ENCODE assay signal across 8 cellular contexts in the genomic region with DNA sequence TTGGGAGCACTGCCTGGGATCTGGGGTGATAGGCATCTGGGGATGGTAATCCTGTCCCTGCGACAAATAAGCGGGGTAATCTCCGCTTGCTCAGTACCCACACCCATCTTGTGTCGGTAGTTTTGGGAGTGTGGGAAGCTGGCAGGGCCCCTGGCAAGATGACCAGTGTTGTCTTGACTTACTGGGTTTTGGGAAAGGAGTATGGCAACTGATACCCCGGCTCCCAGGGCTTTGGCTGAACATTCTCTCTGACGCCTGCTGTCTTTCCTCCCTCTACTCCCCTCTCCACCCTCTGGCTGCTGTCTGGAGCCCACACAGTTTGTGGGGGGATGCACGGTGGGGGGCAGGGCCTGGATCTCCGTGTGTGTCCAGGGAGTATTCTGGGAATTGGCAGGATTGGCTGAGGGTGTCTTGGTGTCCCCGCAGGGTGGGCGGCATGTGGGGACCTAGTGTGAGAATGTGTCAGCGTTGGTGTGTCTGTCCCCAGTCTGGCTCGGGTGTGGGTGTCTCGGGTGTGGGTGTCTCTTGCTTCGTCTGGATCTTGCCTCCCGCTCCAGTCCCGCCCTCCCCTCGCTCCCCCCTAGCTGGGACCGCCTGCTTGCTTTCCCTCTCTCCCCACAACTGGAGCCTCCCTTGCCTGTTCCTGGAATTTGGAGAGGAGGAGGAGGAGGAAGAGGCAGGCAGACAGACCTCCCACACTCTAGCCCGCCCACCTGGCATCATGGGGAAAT. TPM values are rescaled to one million over a fixed set of nuclear protein-coding genes. Genes with fewer than 3 reads are reported as not detected.
A peak's percentile ranks its signal among the peaks of the same experiment; 100 is the strongest.
DNase-seq lines count a peak whose midpoint lies in the region; ATAC-seq and TF ChIP-seq lines count a peak whose summit lies in the region.
"Had no signal": no experiment of that assay in that cellular context is flagged by ENCODE, and none has a peak within 500 bp of the region (broad histone marks: within the 10 kb centered on the region; RNA-seq: fewer than 3 reads in every experiment).

No MANE protein-coding gene starts in this region.

- H3K4me2 ChIP-seq in Karpas-422 (ENCODE audit: low read depth, low read length, poor library complexity, severe bottlenecking) = peak overlapping the region; percentile 83

- no peak for ATAC-seq in stimulated activated memory B cell treated with anti-CD40 and anti-IgM and Interleukin-4, amounts not matched to agents 10 μg/mL and 1 μg/mL and 100 μg/mL, for 72 hours
- no peak for ATAC-seq in HG02884 (IDR thresholded peaks at IDR 0.05; ENCODE audit: unreplicated experiment)
- no peak for ATAC-seq in GM19351 (IDR thresholded peaks at IDR 0.05; ENCODE audit: unreplicated experiment)

- no peak overlapping the region for H3K4me3 ChIP-seq in Karpas-422 (ENCODE audit: low read length)
- H3K4me3 ChIP-seq in left ventricle myocardium inferior = peak overlapping the region; percentile 78

- DNase-seq in Karpas-422 = no peak
- peak; percentile 40 for DNase-seq in activated T-cell treated with anti-CD3 and anti-CD28 coated beads, Interleukin-2, amount 50 U/mL, for 24 hours
- DNase-seq in left ventricle myocardium inferior = peak; percentile 80
- DNase-seq in stimulated activated CD4-positive, alpha-beta T cell treated with anti-CD3 and anti-CD28 coated beads, Interleukin-12 subunit alpha, Interleukin-12 subunit beta, amount 100 ng/mL, for 4 hours = no peak

- no peak overlapping the region for H3K27ac ChIP-seq in Karpas-422 (ENCODE audit: low read length)
- H3K27ac ChIP-seq in left ventricle myocardium inferior (replicated peaks) = peak overlapping the region; percentile 90
- H3K27ac ChIP-seq: VCaP had no signal

- H2AFZ ChIP-seq in Karpas-422 (ENCODE audit: low read length) = no peak overlapping the region

- H3K4me3 Mint-ChIP-seq in activated T-cell treated with anti-CD3 and anti-CD28 coated beads, Interleukin-2, amount 50 U/mL, for 24 hours = peak overlapping the region; percentile 94
- H3K4me3 Mint-ChIP-seq in stimulated activated memory B cell treated with anti-CD40 and anti-IgM and Interleukin-4, amounts not matched to agents 10 μg/mL and 1 μg/mL and 100 μg/mL, for 72 hours = peak overlapping the region; percentile 82

- no peaks in the 10 kb centered on the region for H3K9me3 ChIP-seq in Karpas-422 (ENCODE audit: low read length)
- H3K9me3 ChIP-seq in left ventricle myocardium inferior (replicated peaks) = no peaks in the 10 kb centered on the region

- H3K27me3 ChIP-seq in Karpas-422 (ENCODE audit: low read length) (no peaks in the 10 kb centered on the region), left ventricle myocardium inferior (ENCODE audit: low read depth) (no peaks in the 10 kb centered on the region)

- TF ChIP-seq CTCF in left ventricle myocardium inferior (IDR thresholded peaks at IDR 0.05; ENCODE audit: borderline replicate concordance) = no peak

- H3K79me2 ChIP-seq in Karpas-422 (ENCODE audit: low read length) = peaks cover 53% of the 10 kb centered on the region

- H3K27me3 Mint-ChIP-seq in activated T-cell treated with anti-CD3 and anti-CD28 coated beads, Interleukin-2, amount 50 U/mL, for 24 hours = no peaks in the 10 kb centered on the region
- H3K27me3 Mint-ChIP-seq in stimulated activated memory B cell treated with anti-CD40 and anti-IgM and Interleukin-4, amounts not matched to agents 10 μg/mL and 1 μg/mL and 100 μg/mL, for 72 hours = no peaks in the 10 kb centered on the region

- H3K9ac ChIP-seq in Karpas-422 (ENCODE audit: low read length) = no peak overlapping the region

- H3K36me3 Mint-ChIP-seq in activated T-cell treated with anti-CD3 and anti-CD28 coated beads, Interleukin-2, amount 50 U/mL, for 24 hours (ENCODE audit: low read depth) = peaks cover 20% of the 10 kb centered on the region
- H3K36me3 Mint-ChIP-seq in stimulated activated memory B cell treated with anti-CD40 and anti-IgM and Interleukin-4, amounts not matched to agents 10 μg/mL and 1 μg/mL and 100 μg/mL, for 72 hours = no peaks in the 10 kb centered on the region

- H3K4me1 Mint-ChIP-seq in activated T-cell treated with anti-CD3 and anti-CD28 coated beads, Interleukin-2, amount 50 U/mL, for 24 hours (ENCODE audit: low read depth) = peaks cover 86% of the 10 kb centered on the region
- H3K4me1 Mint-ChIP-seq in stimulated activated memory B cell treated with anti-CD40 and anti-IgM and Interleukin-4, amounts not matched to agents 10 μg/mL and 1 μg/mL and 100 μg/mL, for 72 hours = peaks cover 85% of the 10 kb centered on the region

- peaks cover 88% of the 10 kb centered on the region for H3K4me1 ChIP-seq in Karpas-422 (ENCODE audit: low read length)
- H3K4me1 ChIP-seq in left ventricle myocardium inferior = peaks cover 98% of the 10 kb centered on the region

- no peaks in the 10 kb centered on the region for H3K9me2 ChIP-seq in Karpas-422 (replicated peaks; ENCODE audit: insufficient read depth, low read length)

- H3K36me3 ChIP-seq in Karpas-422 (ENCODE audit: insufficient read depth, low read length) = no peaks in the 10 kb centered on the region
- no peaks in the 10 kb centered on the region for H3K36me3 ChIP-seq in left ventricle myocardium inferior

- intact Hi-C loops in left ventricle myocardium inferior (cut with micrococcal nuclease) = no loop called here

- H3K27ac Mint-ChIP-seq in activated T-cell treated with anti-CD3 and anti-CD28 coated beads, Interleukin-2, amount 50 U/mL, for 24 hours = peak overlapping the region; percentile 100
- H3K27ac Mint-ChIP-seq in stimulated activated memory B cell treated with anti-CD40 and anti-IgM and Interleukin-4, amounts not matched to agents 10 μg/mL and 1 μg/mL and 100 μg/mL, for 72 hours = peak overlapping the region; percentile 98

- no peaks in the 10 kb centered on the region for H3K9me3 Mint-ChIP-seq in activated T-cell treated with anti-CD3 and anti-CD28 coated beads, Interleukin-2, amount 50 U/mL, for 24 hours
- H3K9me3 Mint-ChIP-seq in stimulated activated memory B cell treated with anti-CD40 and anti-IgM and Interleukin-4, amounts not matched to agents 10 μg/mL and 1 μg/mL and 100 μg/mL, for 72 hours = no peaks in the 10 kb centered on the region

- peaks cover 28% of the 10 kb centered on the region; the same call in 1 of the 2 replicates for H4K20me1 ChIP-seq in Karpas-422 (ENCODE audit: insufficient read depth, low read depth, low read length)

RNA-seq across cellular contexts. Expression of a gene that starts 12.0 kb away (rescaled TPM):
- total RNA-seq in Karpas-422 (2014; rRNA removed; shearing (Covaris generic); ENCODE audit: low replicate concordance) = 21.8 and 22.3 TPM in 2 replicates
- 17.1 TPM for total RNA-seq in left ventricle myocardium inferior

RNA-seq across cellular contexts. Expression of a gene that starts 33.3 kb away (rescaled TPM):
- total RNA-seq in Karpas-422 (2014; rRNA removed; shearing (Covaris generic); ENCODE audit: low replicate concordance) = 14.6 and 16.4 TPM in 2 replicates
- 0.55 TPM for total RNA-seq in left ventricle myocardium inferior

RNA-seq across cellular contexts. Expression of a gene that starts 43.6 kb away (rescaled TPM):
- not detected in 2 replicates for total RNA-seq in Karpas-422 (2014; rRNA removed; shearing (Covaris generic); ENCODE audit: low replicate concordance)
- 0.88 TPM for total RNA-seq in left ventricle myocardium inferior

Comparison
In these comparisons a context has a peak if more than half of its experiments do, and no peak if none do; other contexts are left out.
1. DNase-seq: peak in activated T-cell treated with anti-CD3 and anti-CD28 coated beads, Interleukin-2, amount 50 U/mL, for 24 hours (single experiment) and left ventricle myocardium inferior (single experiment); none in Karpas-422 (single experiment) and stimulated activated CD4-positive, alpha-beta T cell treated with anti-CD3 and anti-CD28 coated beads, Interleukin-12 subunit alpha, Interleukin-12 subunit beta, amount 100 ng/mL, for 4 hours (single experiment).
2. RNA of a gene that starts 33.3 kb away (total RNA-seq): 14.6 to 16.4 TPM in Karpas-422; 0.55 TPM in left ventricle myocardium inferior (single experiment); every median in the first group is over 10 times any median in the second.